ENCODE assay signal across 1 cellular context in the genomic region with DNA sequence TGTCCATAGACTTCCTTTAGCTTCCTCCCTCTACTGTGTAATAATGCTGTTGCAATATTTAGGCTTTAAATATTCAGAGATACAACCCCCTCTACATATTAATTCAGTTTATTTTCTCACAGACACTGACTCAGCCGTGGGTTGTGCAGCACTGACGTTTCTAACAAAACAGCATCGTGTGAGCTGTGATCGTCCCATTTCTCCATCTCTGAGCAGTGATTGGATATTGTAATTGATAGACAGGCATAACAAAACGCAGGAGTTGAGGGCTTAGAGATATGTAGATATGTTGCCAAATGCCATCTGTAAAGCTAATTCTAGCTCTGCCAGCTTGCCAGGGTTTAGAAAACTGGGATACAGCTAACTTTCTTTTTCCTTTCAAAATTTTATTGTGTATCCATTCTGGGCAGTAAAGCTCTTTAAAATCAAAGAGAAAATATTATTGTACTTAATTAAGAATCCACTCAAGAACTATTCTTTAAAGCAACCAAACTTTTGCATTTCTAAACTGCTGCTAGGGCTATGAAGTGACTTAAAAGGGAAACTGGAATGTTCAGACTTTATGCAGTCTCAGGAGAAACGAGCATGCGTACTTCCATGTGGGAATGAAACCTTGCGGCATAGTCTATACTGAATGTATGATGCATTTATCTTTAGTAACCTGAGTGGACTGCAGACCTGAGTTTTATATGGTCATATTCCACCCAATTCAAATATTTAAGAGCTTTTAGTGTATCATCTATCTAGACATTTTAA.
TF ChIP-seq lines count a peak whose summit lies in the region.

No MANE protein-coding gene starts in this region.

TF ChIP-seq in A549, 52 proteins besides CTCF, POLR2A, EP300 and RAD21 (continued from another document):
- peak; percentile 93 for TF ChIP-seq PBX3 (IDR thresholded peaks at IDR 0.05)
